Comparison of ENCODE assay signal across 1 cellular context in the genomic region with DNA sequence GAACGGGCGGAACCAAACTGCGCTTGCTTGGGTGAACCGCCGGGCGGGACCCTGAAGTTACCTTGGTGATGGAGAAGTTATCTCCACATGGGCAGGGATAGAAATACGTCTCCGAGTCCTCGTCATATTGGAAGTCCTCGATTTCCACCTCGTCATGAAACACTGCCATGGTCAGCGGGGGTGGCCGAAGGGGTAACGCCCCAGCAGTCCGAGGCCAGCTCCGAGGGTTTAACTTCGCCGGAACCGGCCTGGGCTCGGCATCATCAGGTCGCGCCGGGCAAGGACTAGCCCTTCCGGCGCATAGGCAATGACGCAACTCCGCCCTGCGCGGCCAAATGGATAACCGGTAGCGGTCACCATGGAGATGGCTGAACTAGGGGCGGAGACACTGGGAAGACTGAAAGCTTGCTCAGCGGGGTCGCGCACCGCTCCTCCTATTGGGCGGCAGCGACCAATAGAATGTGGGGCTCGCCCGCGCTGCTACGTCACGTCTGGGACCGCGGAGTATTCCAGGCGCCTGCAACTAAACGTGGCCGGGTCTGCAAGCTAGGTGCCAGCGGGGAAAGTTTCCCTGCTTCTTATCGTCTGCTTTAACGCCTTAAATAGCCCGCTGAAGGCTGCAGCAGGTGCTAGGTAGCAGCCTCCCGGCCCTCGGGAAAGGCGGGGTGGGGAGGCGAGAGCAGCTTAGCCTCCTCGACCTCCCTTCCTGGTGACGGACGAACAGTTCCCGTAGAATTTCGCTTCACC.
A peak's percentile ranks its signal among the peaks of the same experiment; 100 is the strongest.
TF ChIP-seq lines count a peak whose summit lies in the region.

DPH3 (minus strand) TSS at position 236 of the 747 bp plus-strand sequence; CDS start at position 169, 67 bp downstream.
OXNAD1 (plus strand) TSS at position 505 of the 747 bp plus-strand sequence. CDS start 5,741 bp downstream, outside the sequence.

TF ChIP-seq in HEK293, 187 proteins besides CTCF, POLR2A, EP300 and RAD21 (continued from another document and continues in another):
- TF ChIP-seq ZNF26 (tag by site-specific recombination; IDR thresholded peaks at IDR 0.05) (no peak), GLIS2 (tag by site-specific recombination; IDR thresholded peaks at IDR 0.05) (peak; percentile 11; the same call in 1 of the 2 replicates), ZNF777 (tag by site-specific recombination; IDR thresholded peaks at IDR 0.05; ENCODE audit: borderline replicate concordance) (no peak), HOXA7 (CRISPR knock-in tag; IDR thresholded peaks at IDR 0.05; ENCODE audit: borderline replicate concordance) (no peak), ZNF266 (tag by site-specific recombination; IDR thresholded peaks at IDR 0.05; ENCODE audit: low read depth) (no peak), ZNF157 (tag by site-specific recombination; IDR thresholded peaks at IDR 0.05) (no peak), GLI2 (tag by site-specific recombination; IDR thresholded peaks at IDR 0.05; ENCODE audit: borderline replicate concordance, low read depth) (no peak), ZFHX2 (tag by site-specific recombination; conservative IDR thresholded peaks at IDR 0.05) (peak; percentile 75), ZNF624 (tag by site-specific recombination; IDR thresholded peaks at IDR 0.05) (no peak), ZBTB44 (tag by site-specific recombination; IDR thresholded peaks at IDR 0.05) (no peak), ZNF555 (tag by site-specific recombination; conservative IDR thresholded peaks at IDR 0.05) (no peak), ZNF366 (tag by site-specific recombination; conservative IDR thresholded peaks at IDR 0.05) (peak; percentile 56; the same call in 1 of the 2 replicates), ZNF830 (tag by site-specific recombination; IDR thresholded peaks at IDR 0.05; ENCODE audit: low read depth) (no peak), ZSCAN30 (tag by site-specific recombination; IDR thresholded peaks at IDR 0.05) (no peak; the same call in 1 of the 2 replicates), ZNF580 (tag by site-specific recombination; IDR thresholded peaks at IDR 0.05) (peak; percentile 89), EGR2 (tag by site-specific recombination; IDR thresholded peaks at IDR 0.05; ENCODE audit: low read depth) (peak; percentile 70; the same call in 1 of the 2 replicates), ZNF274 (IDR thresholded peaks at IDR 0.05; ENCODE audit: low read length) (no peak), ZNF274 (tag by site-specific recombination; IDR thresholded peaks at IDR 0.05; ENCODE audit: borderline replicate concordance) (no peak), ZNF223 (tag by site-specific recombination; IDR thresholded peaks at IDR 0.05) (no peak), ZNF549 (tag by site-specific recombination; IDR thresholded peaks at IDR 0.05) (no peak), TRIM28 (IDR thresholded peaks at IDR 0.05; ENCODE audit: borderline replicate concordance, low read length) (no peak), FEZF1 (tag by site-specific recombination; IDR thresholded peaks at IDR 0.05) (peak; percentile 13; the same call in 1 of the 2 replicates), ZNF138 (tag by site-specific recombination; IDR thresholded peaks at IDR 0.05; ENCODE audit: borderline replicate concordance) (no peak), SCRT1 (tag by site-specific recombination; IDR thresholded peaks at IDR 0.05; ENCODE audit: borderline replicate concordance) (no peak), PATZ1 (tag by site-specific recombination; IDR thresholded peaks at IDR 0.05) (no peak), ZBTB48 (tag by site-specific recombination; IDR thresholded peaks at IDR 0.05) (no peak), REPIN1 (tag by site-specific recombination; IDR thresholded peaks at IDR 0.05; ENCODE audit: low read depth) (0 out of 2 replicates have a peak, but pooled peaks have one; percentile 70), HOXD13 (CRISPR knock-in tag; IDR thresholded peaks at IDR 0.05; ENCODE audit: borderline replicate concordance) (no peak), ZIC2 (tag by site-specific recombination; IDR thresholded peaks at IDR 0.05) (no peak; the same call in 1 of the 2 replicates), ZNF211 (tag by site-specific recombination; IDR thresholded peaks at IDR 0.05; ENCODE audit: low read depth) (no peak), ZNF426 (tag by site-specific recombination; IDR thresholded peaks at IDR 0.05) (no peak), ZBTB1 (tag by site-specific recombination; IDR thresholded peaks at IDR 0.05) (no peak), ZNF558 (tag by site-specific recombination; IDR thresholded peaks at IDR 0.05) (no peak; the same call in 1 of the 2 replicates), INSM2 (tag by site-specific recombination; IDR thresholded peaks at IDR 0.05) (peak; percentile 60; the same call in 1 of the 2 replicates), ZNF701 (tag by site-specific recombination; IDR thresholded peaks at IDR 0.05) (no peak), WT1 (tag by site-specific recombination; IDR thresholded peaks at IDR 0.05) (0 out of 2 replicates have a peak, but pooled peaks have one; percentile 7), ZNF148 (tag by site-specific recombination; IDR thresholded peaks at IDR 0.05; ENCODE audit: borderline replicate concordance) (no peak)
- TF ChIP-seq, protein P1, sequence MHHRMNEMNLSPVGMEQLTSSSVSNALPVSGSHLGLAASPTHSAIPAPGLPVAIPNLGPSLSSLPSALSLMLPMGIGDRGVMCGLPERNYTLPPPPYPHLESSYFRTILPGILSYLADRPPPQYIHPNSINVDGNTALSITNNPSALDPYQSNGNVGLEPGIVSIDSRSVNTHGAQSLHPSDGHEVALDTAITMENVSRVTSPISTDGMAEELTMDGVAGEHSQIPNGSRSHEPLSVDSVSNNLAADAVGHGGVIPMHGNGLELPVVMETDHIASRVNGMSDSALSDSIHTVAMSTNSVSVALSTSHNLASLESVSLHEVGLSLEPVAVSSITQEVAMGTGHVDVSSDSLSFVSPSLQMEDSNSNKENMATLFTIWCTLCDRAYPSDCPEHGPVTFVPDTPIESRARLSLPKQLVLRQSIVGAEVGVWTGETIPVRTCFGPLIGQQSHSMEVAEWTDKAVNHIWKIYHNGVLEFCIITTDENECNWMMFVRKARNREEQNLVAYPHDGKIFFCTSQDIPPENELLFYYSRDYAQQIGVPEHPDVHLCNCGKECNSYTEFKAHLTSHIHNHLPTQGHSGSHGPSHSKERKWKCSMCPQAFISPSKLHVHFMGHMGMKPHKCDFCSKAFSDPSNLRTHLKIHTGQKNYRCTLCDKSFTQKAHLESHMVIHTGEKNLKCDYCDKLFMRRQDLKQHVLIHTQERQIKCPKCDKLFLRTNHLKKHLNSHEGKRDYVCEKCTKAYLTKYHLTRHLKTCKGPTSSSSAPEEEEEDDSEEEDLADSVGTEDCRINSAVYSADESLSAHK (tag by site-specific recombination; IDR thresholded peaks at IDR 0.05), result no peak
- TF ChIP-seq, protein P2, sequence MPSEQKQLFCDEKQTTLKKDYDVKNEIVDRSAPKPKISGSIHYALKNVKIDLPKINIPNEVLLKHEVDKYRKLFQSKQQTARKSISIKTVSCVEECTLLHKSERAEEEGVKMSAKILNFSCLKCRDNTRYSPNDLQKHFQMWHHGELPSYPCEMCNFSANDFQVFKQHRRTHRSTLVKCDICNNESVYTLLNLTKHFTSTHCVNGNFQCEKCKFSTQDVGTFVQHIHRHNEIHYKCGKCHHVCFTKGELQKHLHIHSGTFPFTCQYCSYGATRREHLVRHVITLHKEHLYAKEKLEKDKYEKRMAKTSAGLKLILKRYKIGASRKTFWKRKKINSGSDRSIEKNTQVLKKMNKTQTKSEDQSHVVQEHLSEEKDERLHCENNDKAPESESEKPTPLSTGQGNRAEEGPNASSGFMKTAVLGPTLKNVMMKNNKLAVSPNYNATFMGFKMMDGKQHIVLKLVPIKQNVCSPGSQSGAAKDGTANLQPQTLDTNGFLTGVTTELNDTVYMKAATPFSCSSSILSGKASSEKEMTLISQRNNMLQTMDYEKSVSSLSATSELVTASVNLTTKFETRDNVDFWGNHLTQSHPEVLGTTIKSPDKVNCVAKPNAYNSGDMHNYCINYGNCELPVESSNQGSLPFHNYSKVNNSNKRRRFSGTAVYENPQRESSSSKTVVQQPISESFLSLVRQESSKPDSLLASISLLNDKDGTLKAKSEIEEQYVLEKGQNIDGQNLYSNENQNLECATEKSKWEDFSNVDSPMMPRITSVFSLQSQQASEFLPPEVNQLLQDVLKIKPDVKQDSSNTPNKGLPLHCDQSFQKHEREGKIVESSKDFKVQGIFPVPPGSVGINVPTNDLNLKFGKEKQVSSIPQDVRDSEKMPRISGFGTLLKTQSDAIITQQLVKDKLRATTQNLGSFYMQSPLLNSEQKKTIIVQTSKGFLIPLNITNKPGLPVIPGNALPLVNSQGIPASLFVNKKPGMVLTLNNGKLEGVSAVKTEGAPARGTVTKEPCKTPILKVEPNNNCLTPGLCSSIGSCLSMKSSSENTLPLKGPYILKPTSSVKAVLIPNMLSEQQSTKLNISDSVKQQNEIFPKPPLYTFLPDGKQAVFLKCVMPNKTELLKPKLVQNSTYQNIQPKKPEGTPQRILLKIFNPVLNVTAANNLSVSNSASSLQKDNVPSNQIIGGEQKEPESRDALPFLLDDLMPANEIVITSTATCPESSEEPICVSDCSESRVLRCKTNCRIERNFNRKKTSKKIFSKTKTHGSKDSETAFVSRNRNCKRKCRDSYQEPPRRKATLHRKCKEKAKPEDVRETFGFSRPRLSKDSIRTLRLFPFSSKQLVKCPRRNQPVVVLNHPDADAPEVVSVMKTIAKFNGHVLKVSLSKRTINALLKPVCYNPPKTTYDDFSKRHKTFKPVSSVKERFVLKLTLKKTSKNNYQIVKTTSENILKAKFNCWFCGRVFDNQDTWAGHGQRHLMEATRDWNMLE (tag by site-specific recombination; conservative IDR thresholded peaks at IDR 0.05; ENCODE audit: low read depth), result peak; percentile 91
